In the genomic region with DNA sequence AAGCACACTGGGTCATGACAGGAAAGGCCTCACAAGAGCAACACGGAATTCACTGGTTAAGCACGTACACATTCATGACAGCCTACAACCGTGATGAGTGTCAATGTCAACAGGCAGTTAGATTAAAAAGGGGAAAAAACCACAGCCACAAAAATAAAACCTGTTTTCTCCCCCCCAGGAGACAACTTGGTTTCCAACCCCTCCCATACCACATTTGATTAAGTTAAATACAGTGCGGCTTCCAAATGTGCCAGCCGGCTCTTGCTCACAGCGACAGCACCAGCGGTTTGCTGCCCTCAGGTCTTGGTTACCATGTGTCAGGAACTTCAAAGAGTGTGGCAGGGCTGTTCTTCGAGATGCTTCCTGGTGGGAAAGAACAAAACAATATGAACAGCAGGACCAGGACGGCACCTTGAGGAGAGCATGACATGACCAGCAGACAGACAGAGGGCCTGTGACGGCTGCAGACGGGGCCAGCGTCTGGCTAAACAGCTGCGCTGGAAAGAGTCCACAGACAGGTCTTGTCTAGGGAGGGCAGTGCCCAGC, we compare ENCODE assay signal across 1 cellular context.
TF ChIP-seq lines count a peak whose summit lies in the region.

No MANE protein-coding gene starts in this region.

TF ChIP-seq in H1, 55 proteins besides CTCF, POLR2A, EP300 and RAD21:
- TF ChIP-seq E2F6 (IDR thresholded peaks at IDR 0.05) (no peak), YY1 (IDR thresholded peaks at IDR 0.05; ENCODE audit: low read depth, low read length) (no peak), TAF7 (optimal IDR thresholded peaks at IDR 0.05; ENCODE audit: borderline replicate concordance, low read depth, low read length) (no peak)
